16 cellular contexts compared by ENCODE assay signal in the genomic region with DNA sequence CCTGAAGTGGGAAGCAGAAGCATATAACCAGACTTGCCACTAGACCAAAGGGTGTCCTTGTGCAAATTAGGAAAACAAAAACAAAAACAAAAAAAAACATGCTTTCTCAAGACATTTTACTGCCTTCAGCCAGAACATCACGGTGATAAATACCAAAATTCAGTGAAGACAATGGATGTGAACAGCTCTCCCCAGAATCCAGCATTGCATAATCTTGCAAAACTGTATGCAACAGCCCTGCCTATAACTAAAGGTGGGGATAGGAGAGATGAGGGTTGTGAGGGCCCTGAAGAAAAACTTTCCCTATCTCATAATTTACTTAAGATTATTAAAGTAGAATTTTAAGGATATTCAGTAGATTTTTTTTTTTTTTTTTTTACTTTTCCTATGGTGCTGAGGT. TPM values are rescaled to one million over a fixed set of nuclear protein-coding genes. Genes with fewer than 3 reads are reported as not detected.
DNase-seq lines count a peak whose midpoint lies in the region; ATAC-seq, FAIRE-seq and TF ChIP-seq lines count a peak whose summit lies in the region.
"Had no signal": no experiment of that assay in that cellular context is flagged by ENCODE, and none has a peak within 500 bp of the region (broad histone marks: within the 10 kb centered on the region; RNA-seq: fewer than 3 reads in every experiment).

No MANE protein-coding gene starts in this region.

- DNase-seq in activated CD4-positive, alpha-beta memory T cell treated with anti-CD3 and anti-CD28 coated beads for 36 hours: no peak
- DNase-seq in activated CD4-positive, alpha-beta memory T cell treated with anti-CD3 and anti-CD28 coated beads, Interleukin-2, amount 10 ng/mL, durations not matched to agents 7 days and 5 days: no peak
- no peak for DNase-seq in PC-9
- peak; percentile 23 for DNase-seq in fibroblast of villous mesenchyme (ENCODE audit: low read depth)
- no peak for DNase-seq in small intestine
- no peak for DNase-seq in NCI-H524 (lab: John Stamatoyannopoulos, UW)
- DNase-seq: C1 segment of cervical spinal cord, DMS153, H9, KBM-7, NCI-H1105, NCI-H1694, NCI-H510A treated with DMSO at 0.1 percent for 48 hours had no signal

- no peak overlapping the region for H3K4me3 ChIP-seq in PC-9
- no peak overlapping the region for H3K4me3 ChIP-seq in fibroblast of villous mesenchyme (ENCODE audit: low read depth, low read length)
- no peak overlapping the region for H3K4me3 ChIP-seq in small intestine (ENCODE audit: low read depth in 1 of 2, low read length in 2 of 2)

- H3K36me3 ChIP-seq in PC-9 (ENCODE audit: low read depth) (no peaks in the 10 kb centered on the region), small intestine (ENCODE audit: control insufficient read depth in 2 of 2, insufficient read depth in 2 of 2, low read length in 2 of 2) (no peaks in the 10 kb centered on the region)

- peaks cover 40% of the 10 kb centered on the region for H3K4me1 ChIP-seq in PC-9 (replicated peaks; ENCODE audit: insufficient read depth)
- H3K4me1 ChIP-seq in small intestine (ENCODE audit: control insufficient read depth in 2 of 2, insufficient read depth in 1 of 2, low read depth in 1 of 2, low read length in 1 of 2): no peaks in the 10 kb centered on the region

- H2AFZ ChIP-seq in PC-9: peak overlapping the region; percentile 48; the same call in 1 of the 2 replicates

- BruUV-seq in PC-9 (replicated peaks; lab: Mats Ljungman, UMichigan): no TSS peak

- peak overlapping the region; percentile 50 for H3K27ac ChIP-seq in PC-9
- H3K27ac ChIP-seq in small intestine (ENCODE audit: low read depth in 1 of 2, low read length in 1 of 2): no peak overlapping the region
- H3K27ac ChIP-seq: HL-60 had no signal

- H3K9me3 ChIP-seq in PC-9 (ENCODE audit: insufficient read depth, low read depth) (no peaks in the 10 kb centered on the region), small intestine (ENCODE audit: control insufficient read depth, low read depth) (no peaks in the 10 kb centered on the region)

- H3K4me1 Mint-ChIP-seq in activated CD4-positive, alpha-beta memory T cell treated with anti-CD3 and anti-CD28 coated beads for 36 hours (ENCODE audit: low read depth): peaks cover 69% of the 10 kb centered on the region
- H3K4me1 Mint-ChIP-seq in activated CD4-positive, alpha-beta memory T cell treated with anti-CD3 and anti-CD28 coated beads, Interleukin-2, amount 10 ng/mL, durations not matched to agents 7 days and 5 days: peaks cover 63% of the 10 kb centered on the region

- TF ChIP-seq CTCF in PC-9 (conservative IDR thresholded peaks at IDR 0.05) (no peak), fibroblast of villous mesenchyme (IDR thresholded peaks at IDR 0.05; ENCODE audit: insufficient read depth, low read depth, low read length) (no peak)

- CTCF ChIA-PET in activated CD4-positive, alpha-beta memory T cell treated with anti-CD3 and anti-CD28 coated beads for 36 hours (lab: Charles Lee): interaction anchor here (0.9 to 2.2 kb wide), 6 partner anchors 22 to 86 kb away, joined by 3 to 13 read pairs (median 5); a partner anchor contains a TSS
- CTCF ChIA-PET in activated CD4-positive, alpha-beta memory T cell treated with anti-CD3 and anti-CD28 coated beads, Interleukin-2, amount 10 ng/mL, durations not matched to agents 7 days and 5 days (lab: Charles Lee): interaction anchor here (0.6 to 3.1 kb wide), 3 partner anchors 32 to 64 kb away, joined by 3 to 13 read pairs (median 3); no protein-coding TSS in a partner anchor
- CTCF ChIA-PET in PC-9 (lab: Charles Lee): no interaction called here

- intact Hi-C loops in activated CD4-positive, alpha-beta memory T cell treated with anti-CD3 and anti-CD28 coated beads for 36 hours (cut with micrococcal nuclease): loop anchor here (1.0 kb wide), 1 partner anchor 25 kb away; a partner anchor contains a TSS
- intact Hi-C loops in PC-9 (cut with micrococcal nuclease; ENCODE audit: unreplicated experiment): no loop called here

- H3K9me3 Mint-ChIP-seq in activated CD4-positive, alpha-beta memory T cell treated with anti-CD3 and anti-CD28 coated beads for 36 hours: no peaks in the 10 kb centered on the region
- H3K9me3 Mint-ChIP-seq in activated CD4-positive, alpha-beta memory T cell treated with anti-CD3 and anti-CD28 coated beads, Interleukin-2, amount 10 ng/mL, durations not matched to agents 7 days and 5 days: peaks cover 9% of the 10 kb centered on the region
- H3K9me3 Mint-ChIP-seq: H9 had no signal

- 91 to 96% (median 93%) methylated on average over 1 of the region's 1 CpG for WGBS in small intestine, 3 donors

- H3K27me3 ChIP-seq in PC-9 (ENCODE audit: insufficient read depth, low read depth): no peaks in the 10 kb centered on the region
- no peaks in the 10 kb centered on the region for H3K27me3 ChIP-seq in small intestine (ENCODE audit: control insufficient read depth in 2 of 2, insufficient read depth in 2 of 2, low read length in 2 of 2)

- H3K9me2 ChIP-seq in PC-9 (ENCODE audit: insufficient read depth): no peaks in the 10 kb centered on the region

- no peak overlapping the region for H3K4me3 Mint-ChIP-seq in activated CD4-positive, alpha-beta memory T cell treated with anti-CD3 and anti-CD28 coated beads for 36 hours
- no peak overlapping the region for H3K4me3 Mint-ChIP-seq in activated CD4-positive, alpha-beta memory T cell treated with anti-CD3 and anti-CD28 coated beads, Interleukin-2, amount 10 ng/mL, durations not matched to agents 7 days and 5 days
- H3K4me3 Mint-ChIP-seq: H9 had no signal

- no peaks in the 10 kb centered on the region for H3K27me3 Mint-ChIP-seq in activated CD4-positive, alpha-beta memory T cell treated with anti-CD3 and anti-CD28 coated beads for 36 hours
- H3K27me3 Mint-ChIP-seq in activated CD4-positive, alpha-beta memory T cell treated with anti-CD3 and anti-CD28 coated beads, Interleukin-2, amount 10 ng/mL, durations not matched to agents 7 days and 5 days: no peaks in the 10 kb centered on the region

- H3K4me2 ChIP-seq in PC-9: peak overlapping the region; percentile 28

- FAIRE-seq in small intestine (lab: Jason Lieb, UNC): no peak
- FAIRE-seq: A204.1 had no signal

- H3F3A ChIP-seq in PC-9 (ENCODE audit: insufficient read depth, low read depth): peaks cover 13% of the 10 kb centered on the region; the same call in 1 of the 2 replicates

- POLR2A ChIA-PET in activated CD4-positive, alpha-beta memory T cell treated with anti-CD3 and anti-CD28 coated beads for 36 hours (lab: Charles Lee): interaction anchor here (0.6 to 6.7 kb wide), 7 partner anchors 25 to 1933 kb away, joined by 3 to 100 read pairs (median 5); a partner anchor contains a TSS
- POLR2A ChIA-PET in activated CD4-positive, alpha-beta memory T cell treated with anti-CD3 and anti-CD28 coated beads, Interleukin-2, amount 10 ng/mL, durations not matched to agents 7 days and 5 days (lab: Charles Lee): interaction anchor here (1.1 to 1.6 kb wide), 3 partner anchors 25 to 32 kb away, joined by 4 to 12 read pairs (median 4); a partner anchor contains a TSS
- POLR2A ChIA-PET in PC-9 (lab: Charles Lee; ENCODE audit: unreplicated experiment): interaction anchor here (0.7 to 0.9 kb wide), 2 partner anchors 25 to 229 kb away, joined by 8 to 31 read pairs; a partner anchor contains a TSS

- no peaks in the 10 kb centered on the region for H3K36me3 Mint-ChIP-seq in activated CD4-positive, alpha-beta memory T cell treated with anti-CD3 and anti-CD28 coated beads for 36 hours
- H3K36me3 Mint-ChIP-seq in activated CD4-positive, alpha-beta memory T cell treated with anti-CD3 and anti-CD28 coated beads, Interleukin-2, amount 10 ng/mL, durations not matched to agents 7 days and 5 days (ENCODE audit: low read depth): peaks cover 4% of the 10 kb centered on the region

- no peaks in the 10 kb centered on the region for H3K79me2 ChIP-seq in PC-9 (ENCODE audit: low read depth)

- peak overlapping the region; percentile 61 for H3K27ac Mint-ChIP-seq in activated CD4-positive, alpha-beta memory T cell treated with anti-CD3 and anti-CD28 coated beads for 36 hours
- no peak overlapping the region for H3K27ac Mint-ChIP-seq in activated CD4-positive, alpha-beta memory T cell treated with anti-CD3 and anti-CD28 coated beads, Interleukin-2, amount 10 ng/mL, durations not matched to agents 7 days and 5 days
- H3K27ac Mint-ChIP-seq: H9 had no signal

- no peaks in the 10 kb centered on the region for H4K20me1 ChIP-seq in PC-9 (ENCODE audit: insufficient read depth)

- no peak for ATAC-seq in HG03159 (IDR thresholded peaks at IDR 0.05; ENCODE audit: unreplicated experiment)

RNA-seq across cellular contexts. Expression of a gene that starts 24.9 kb away (rescaled TPM):
- 100 to 1,000 TPM; 175 to 178 TPM for total RNA-seq in activated CD4-positive, alpha-beta memory T cell treated with anti-CD3 and anti-CD28 coated beads for 36 hours
- 10 to 100 TPM; 49.6 to 53.2 TPM for total RNA-seq in activated CD4-positive, alpha-beta memory T cell treated with anti-CD3 and anti-CD28 coated beads, Interleukin-2, amount 10 ng/mL, durations not matched to agents 7 days and 5 days
- total RNA-seq in PC-9 (2021): 47.9 and 48.4 TPM in 2 replicates
- total RNA-seq in fibroblast of villous mesenchyme: 60.6 and 131 TPM in 2 replicates
- polyA plus RNA-seq in small intestine: 10 to 100 TPM; 34.6 to 59.3 (median 37.0) TPM

RNA-seq across cellular contexts. Expression of a gene that starts 50.0 kb away (rescaled TPM):
- 10 to 100 TPM; 54.8 to 57.7 TPM for total RNA-seq in activated CD4-positive, alpha-beta memory T cell treated with anti-CD3 and anti-CD28 coated beads for 36 hours
- 10 to 100 TPM; 51.1 to 52.0 TPM for total RNA-seq in activated CD4-positive, alpha-beta memory T cell treated with anti-CD3 and anti-CD28 coated beads, Interleukin-2, amount 10 ng/mL, durations not matched to agents 7 days and 5 days
- total RNA-seq in PC-9 (2021) (35.2 and 40.4 TPM in 2 replicates), fibroblast of villous mesenchyme (35.1 and 50.5 TPM in 2 replicates)
- 10 to 100 TPM in 2 of 3 donors, 1 to 10 TPM in 1; 7.6 to 14.9 (median 11.0) TPM for polyA plus RNA-seq in small intestine
